ENCODE assay signal across 14 cellular contexts in genomic region chr1:205449254-205449749, GRCh38. TPM values are rescaled to one million over a fixed set of nuclear protein-coding genes. Genes with fewer than 3 reads are reported as not detected.
DNase-seq lines count a peak whose midpoint lies in the region; ATAC-seq, FAIRE-seq and TF ChIP-seq lines count a peak whose summit lies in the region.
"Had no signal": no experiment of that assay in that cellular context is flagged by ENCODE, and none has a peak within 500 bp of the region (broad histone marks: within the 10 kb centered on the region; RNA-seq: fewer than 3 reads in every experiment).

No MANE protein-coding gene starts in this region.

- H3K4me3 Mint-ChIP-seq in activated naive CD4-positive, alpha-beta T cell treated with anti-CD3 and anti-CD28 coated beads for 36 hours = peak overlapping the region; percentile 34
- peak overlapping the region; percentile 93 for H3K4me3 Mint-ChIP-seq in astrocyte (ENCODE audit: unreplicated experiment)
- H3K4me3 Mint-ChIP-seq in stimulated activated effector memory CD8-positive, alpha-beta T cell treated with anti-CD3 and anti-CD28 coated beads, Interleukin-12 subunit alpha, Interleukin-12 subunit beta, amount 100 ng/mL, for 72 hours = peak overlapping the region; percentile 85

- ATAC-seq in stimulated activated effector memory CD8-positive, alpha-beta T cell treated with anti-CD3 and anti-CD28 coated beads, Interleukin-12 subunit alpha, Interleukin-12 subunit beta, amount 100 ng/mL, for 72 hours = peak; percentile 9
- no peak for ATAC-seq in GM19324 (IDR thresholded peaks at IDR 0.05; ENCODE audit: low FRiP score, unreplicated experiment)

- H3K4me3 ChIP-seq in astrocyte (ENCODE audit: insufficient read depth, low read depth, low read length) = peak overlapping the region; percentile 58
- peak overlapping the region; percentile 58 for H3K4me3 ChIP-seq in iPS-15b (ENCODE audit: low read depth, low read length)
- H3K4me3 ChIP-seq: uterus had no signal

- H3K9me3 ChIP-seq in astrocyte (ENCODE audit: insufficient read depth, low read depth, low read length) = no peaks in the 10 kb centered on the region
- H3K9me3 ChIP-seq in iPS-15b (ENCODE audit: control insufficient read depth, insufficient read depth, low read length) = no peaks in the 10 kb centered on the region
- H3K9me3 ChIP-seq: BE2C, uterus had no signal

- H3K36me3 Mint-ChIP-seq in activated naive CD4-positive, alpha-beta T cell treated with anti-CD3 and anti-CD28 coated beads for 36 hours (ENCODE audit: low read depth) = no peaks in the 10 kb centered on the region
- peaks cover 1% of the 10 kb centered on the region for H3K36me3 Mint-ChIP-seq in astrocyte (ENCODE audit: low read depth, unreplicated experiment)
- H3K36me3 Mint-ChIP-seq in stimulated activated effector memory CD8-positive, alpha-beta T cell treated with anti-CD3 and anti-CD28 coated beads, Interleukin-12 subunit alpha, Interleukin-12 subunit beta, amount 100 ng/mL, for 72 hours = no peaks in the 10 kb centered on the region

- H2AFZ ChIP-seq in astrocyte (ENCODE audit: low read depth, low read length) = peak overlapping the region; percentile 49

- no peaks in the 10 kb centered on the region for H3K9me3 Mint-ChIP-seq in activated naive CD4-positive, alpha-beta T cell treated with anti-CD3 and anti-CD28 coated beads for 36 hours
- H3K9me3 Mint-ChIP-seq in astrocyte (ENCODE audit: unreplicated experiment) = no peaks in the 10 kb centered on the region
- no peaks in the 10 kb centered on the region for H3K9me3 Mint-ChIP-seq in stimulated activated effector memory CD8-positive, alpha-beta T cell treated with anti-CD3 and anti-CD28 coated beads, Interleukin-12 subunit alpha, Interleukin-12 subunit beta, amount 100 ng/mL, for 72 hours

- H3K27me3 Mint-ChIP-seq in activated naive CD4-positive, alpha-beta T cell treated with anti-CD3 and anti-CD28 coated beads for 36 hours (ENCODE audit: low read depth) = peaks cover 36% of the 10 kb centered on the region
- peaks cover 21% of the 10 kb centered on the region for H3K27me3 Mint-ChIP-seq in astrocyte (ENCODE audit: low read depth, unreplicated experiment)

- H3K9ac ChIP-seq in astrocyte (ENCODE audit: low read length) (peak overlapping the region; percentile 71), iPS-15b (ENCODE audit: low read depth, low read length) (no peak overlapping the region)

- H3K27ac ChIP-seq in astrocyte (ENCODE audit: low read depth, low read length) = peak overlapping the region; percentile 13
- H3K27ac ChIP-seq: uterus had no signal

- CTCF ChIA-PET in activated naive CD4-positive, alpha-beta T cell treated with anti-CD3 and anti-CD28 coated beads for 36 hours (lab: Charles Lee) = interaction anchor here (0.5 to 0.8 kb wide), 2 partner anchors 12 to 95 kb away, joined by 3 to 4 read pairs; no protein-coding TSS in a partner anchor

- no peak for FAIRE-seq in astrocyte (lab: Jason Lieb, UNC)

- intact Hi-C loops in activated naive CD4-positive, alpha-beta T cell treated with anti-CD3 and anti-CD28 coated beads for 36 hours (cut with micrococcal nuclease) = no loop called here

- peak overlapping the region; percentile 84 for H3K4me2 ChIP-seq in astrocyte (ENCODE audit: low read length)

- H3K79me2 ChIP-seq in astrocyte (ENCODE audit: insufficient read depth, low read length) = peaks cover 19% of the 10 kb centered on the region

- H3K27me3 ChIP-seq in astrocyte (ENCODE audit: insufficient read depth, low read length) = peaks cover 23% of the 10 kb centered on the region
- peaks cover 34% of the 10 kb centered on the region for H3K27me3 ChIP-seq in iPS-15b (ENCODE audit: control insufficient read depth, insufficient read depth, low read length)

- H3K4me1 ChIP-seq in astrocyte (ENCODE audit: insufficient read depth, low read length) (peaks cover 37% of the 10 kb centered on the region), iPS-15b (ENCODE audit: control insufficient read depth, insufficient read depth, low read length) (peaks cover 67% of the 10 kb centered on the region)
- H3K4me1 ChIP-seq: BE2C had no signal

- no peaks in the 10 kb centered on the region for H4K20me1 ChIP-seq in astrocyte (ENCODE audit: insufficient read depth, low read length)

- H3K4me1 Mint-ChIP-seq in activated naive CD4-positive, alpha-beta T cell treated with anti-CD3 and anti-CD28 coated beads for 36 hours (ENCODE audit: low read depth) = no peaks in the 10 kb centered on the region
- peaks cover 49% of the 10 kb centered on the region for H3K4me1 Mint-ChIP-seq in astrocyte (ENCODE audit: low read depth, unreplicated experiment)
- H3K4me1 Mint-ChIP-seq in stimulated activated effector memory CD8-positive, alpha-beta T cell treated with anti-CD3 and anti-CD28 coated beads, Interleukin-12 subunit alpha, Interleukin-12 subunit beta, amount 100 ng/mL, for 72 hours = peaks cover 41% of the 10 kb centered on the region

- H3K36me3 ChIP-seq in astrocyte (ENCODE audit: insufficient read depth, low read length) (no peaks in the 10 kb centered on the region), iPS-15b (ENCODE audit: control insufficient read depth, insufficient read depth, low read length) (no peaks in the 10 kb centered on the region)
- H3K36me3 ChIP-seq: BE2C, uterus had no signal

- no peak for TF ChIP-seq CTCF in astrocyte (IDR thresholded peaks at IDR 0.05; ENCODE audit: insufficient read depth, low read depth, low read length)

- H3K27ac Mint-ChIP-seq in activated naive CD4-positive, alpha-beta T cell treated with anti-CD3 and anti-CD28 coated beads for 36 hours = peak overlapping the region; percentile 41
- H3K27ac Mint-ChIP-seq in astrocyte (ENCODE audit: unreplicated experiment) = peak overlapping the region; percentile 89
- H3K27ac Mint-ChIP-seq in stimulated activated effector memory CD8-positive, alpha-beta T cell treated with anti-CD3 and anti-CD28 coated beads, Interleukin-12 subunit alpha, Interleukin-12 subunit beta, amount 100 ng/mL, for 72 hours = peak overlapping the region; percentile 99

- no peak for DNase-seq in activated naive CD4-positive, alpha-beta T cell treated with anti-CD3 and anti-CD28 coated beads for 36 hours
- no peak for DNase-seq in activated naive CD4-positive, alpha-beta T cell treated with Interleukin-2 at 50 U/mL for 16 hours
- DNase-seq in astrocyte (ENCODE audit: low read depth) (no peak), NCI-H2081 (lab: John Stamatoyannopoulos, UW) (no peak)
- DNase-seq in stimulated activated effector memory CD8-positive, alpha-beta T cell treated with anti-CD3 and anti-CD28 coated beads, Interleukin-12 subunit alpha, Interleukin-12 subunit beta, amount 100 ng/mL, for 72 hours (ENCODE audit: low spot score in 2 of 2) = no peak
- no peak for DNase-seq in activated effector memory CD4-positive, alpha-beta T cell treated with anti-CD3 and anti-CD28 coated beads, Interleukin-2, amount 50 U/mL, for 16 hours
- DNase-seq: BE2C, NCI-H2029 treated with DMSO at 0.1 percent for 48 hours, occipital lobe, SHP77 had no signal

RNA-seq across cellular contexts. Expression of gene BLACAT1, which starts 6.5 kb away (rescaled TPM):
- under 1 TPM; 0.14 to 0.30 TPM for total RNA-seq in activated naive CD4-positive, alpha-beta T cell treated with anti-CD3 and anti-CD28 coated beads for 36 hours
- total RNA-seq in astrocyte = 2.2 and 2.3 TPM in 2 replicates

RNA-seq across cellular contexts. Expression of gene LEMD1, which starts 27.4 kb away (rescaled TPM):
- total RNA-seq in activated naive CD4-positive, alpha-beta T cell treated with anti-CD3 and anti-CD28 coated beads for 36 hours = under 1 TPM in 1 of 2 experiments, not detected in 1; 0.79 TPM
- 2.5 and 3.1 TPM in 2 replicates for total RNA-seq in astrocyte
- total RNA-seq: HT1080 had no signal

RNA-seq across cellular contexts. Expression of gene CDK18, which starts 55.2 kb away (rescaled TPM):
- total RNA-seq in activated naive CD4-positive, alpha-beta T cell treated with anti-CD3 and anti-CD28 coated beads for 36 hours = 1 to 10 TPM; 3.6 to 4.1 TPM
- total RNA-seq in astrocyte = 15.7 and 17.8 TPM in 2 replicates

Comparison
In these comparisons a context has a peak if more than half of its experiments do, and no peak if none do; other contexts are left out.
1. H3K27ac Mint-ChIP-seq: peak in every context shown above with its lines; median percentile 99 in stimulated activated effector memory CD8-positive, alpha-beta T cell treated with anti-CD3 and anti-CD28 coated beads, Interleukin-12 subunit alpha, Interleukin-12 subunit beta, amount 100 ng/mL, for 72 hours; 89 in astrocyte; 41 in activated naive CD4-positive, alpha-beta T cell treated with anti-CD3 and anti-CD28 coated beads for 36 hours.
2. H3K4me3 Mint-ChIP-seq: peak in every context shown above with its lines; median percentile 93 in astrocyte; 85 in stimulated activated effector memory CD8-positive, alpha-beta T cell treated with anti-CD3 and anti-CD28 coated beads, Interleukin-12 subunit alpha, Interleukin-12 subunit beta, amount 100 ng/mL, for 72 hours; 34 in activated naive CD4-positive, alpha-beta T cell treated with anti-CD3 and anti-CD28 coated beads for 36 hours.